ENCODE assay signal across 8 cellular contexts in the genomic region with DNA sequence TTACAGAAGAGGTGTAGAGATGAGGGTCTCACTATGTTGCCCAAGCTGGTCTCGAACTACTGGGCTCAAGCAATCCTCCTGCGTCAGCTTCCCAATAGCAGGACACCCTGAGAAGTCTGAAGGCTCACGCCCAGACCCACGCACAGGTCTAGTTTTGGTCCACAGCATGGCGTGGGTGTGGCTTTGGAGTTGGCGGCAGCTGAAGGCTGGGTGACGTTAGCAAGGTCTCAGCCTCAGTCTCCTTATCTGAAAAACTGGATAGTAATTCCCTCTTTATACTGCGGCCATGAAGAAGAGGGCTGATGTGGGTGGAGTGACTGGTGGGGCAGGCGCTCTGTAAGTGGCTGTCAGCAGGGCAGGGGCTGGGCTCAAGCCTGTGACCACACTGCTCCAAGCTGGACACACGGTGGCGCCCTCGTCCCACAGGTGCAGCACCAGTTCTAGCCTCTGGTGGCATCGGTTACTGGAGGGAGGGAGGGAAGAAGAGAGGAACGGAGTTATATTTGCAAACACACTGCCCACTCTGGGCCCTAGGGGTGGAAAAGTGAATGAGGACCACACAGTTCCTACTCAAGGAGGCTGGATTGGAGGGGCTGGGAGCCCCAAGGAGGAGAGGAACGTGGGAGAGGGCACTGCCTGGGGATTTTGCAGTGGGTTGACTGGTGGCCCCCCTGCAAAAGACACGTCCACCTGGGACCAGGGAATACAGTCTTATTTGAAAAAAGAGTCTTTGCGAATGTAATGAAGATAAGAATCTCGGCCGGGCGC. TPM values are rescaled to one million over a fixed set of nuclear protein-coding genes. Genes with fewer than 3 reads are reported as not detected.
DNase-seq lines count a peak whose midpoint lies in the region; ATAC-seq and TF ChIP-seq lines count a peak whose summit lies in the region.

No MANE protein-coding gene starts in this region.

- no peak overlapping the region for H2BK15ac ChIP-seq in mesendoderm (replicated peaks; ENCODE audit: low read depth)

- H2BK5ac ChIP-seq in mesendoderm (ENCODE audit: low read length), result no peak overlapping the region

- H3K4me2 ChIP-seq in mesendoderm (ENCODE audit: low read length), result no peak overlapping the region

- ATAC-seq in GM19397 (IDR thresholded peaks at IDR 0.05; ENCODE audit: unreplicated experiment), result peak; percentile 82

- no peak overlapping the region for H2AK5ac ChIP-seq in mesendoderm (ENCODE audit: low read length)

- H3K18ac ChIP-seq in mesendoderm (ENCODE audit: low read length), result no peak overlapping the region

- no peaks in the 10 kb centered on the region for H3K79me2 ChIP-seq in mesendoderm (ENCODE audit: control insufficient read depth, insufficient read depth, low read length)

- no peak overlapping the region for H4K8ac ChIP-seq in mesendoderm (ENCODE audit: low read depth, low read length)

- no CpG with 5 or more reads among the region's 20 CpGs for WGBS in mesendoderm (ENCODE audit: extremely low coverage, insufficient coverage, low lambda C conversion rate)

- no peak overlapping the region for H3K4ac ChIP-seq in mesendoderm (ENCODE audit: low read depth, low read length)

- no peaks in the 10 kb centered on the region for H3K36me3 ChIP-seq in mesendoderm (ENCODE audit: control insufficient read depth, insufficient read depth, low read length)

- no peaks in the 10 kb centered on the region for H3K79me1 ChIP-seq in mesendoderm (ENCODE audit: low read length)

- H3K27ac ChIP-seq in HL-60 (replicated peaks) (no peak overlapping the region), mesendoderm (ENCODE audit: low read depth, low read length) (no peak overlapping the region)

- peak; percentile 95 for TF ChIP-seq CTCF in HL-60 (IDR thresholded peaks at IDR 0.05; ENCODE audit: insufficient read depth, low read length)

- peak overlapping the region; percentile 34 for H3K56ac ChIP-seq in mesendoderm (ENCODE audit: low read length)

- H3K4me3 ChIP-seq in HL-60 (replicated peaks; ENCODE audit: insufficient read depth, low read length), result no peak overlapping the region
- no peak overlapping the region for H3K4me3 ChIP-seq in mesendoderm (ENCODE audit: low read length)

- DNase-seq in C1 segment of cervical spinal cord (lab: John Stamatoyannopoulos, UW), result peak in 13 of 14 donors; percentile 29 to 91 (median 79)
- DNase-seq in HL-60 (ENCODE audit: low read depth in 1 of 2, low spot score in 1 of 2), result peak; percentile 87 to 94
- peak; percentile 94 for DNase-seq in NOMO-1 treated with DMSO at 0.1 percent for 48 hours (lab: John Stamatoyannopoulos, UW; ENCODE audit: unreplicated experiment)
- peak; percentile 80 to 81 for DNase-seq in activated CD8-positive, alpha-beta memory T cell treated with anti-CD3 and anti-CD28 coated beads for 1 hour (ENCODE audit: extremely low read depth in 1 of 2, low read depth in 1 of 2)
- DNase-seq in effector CD8-positive, alpha-beta T cell (lab: John Stamatoyannopoulos, UW), result peak; percentile 77
- peak; percentile 96 for DNase-seq in mesendoderm
- peak; percentile 70 for DNase-seq in stimulated activated CD8-positive, alpha-beta memory T cell treated with anti-CD3 and anti-CD28 coated beads, Interleukin-15, amount 100 ng/mL, for 24 hours (ENCODE audit: low read depth)

- H3K4me1 ChIP-seq in mesendoderm (ENCODE audit: control insufficient read depth, low read depth, low read length), result peaks cover 8% of the 10 kb centered on the region

- H4K5ac ChIP-seq in mesendoderm (ENCODE audit: low read length), result no peak overlapping the region

- no peaks in the 10 kb centered on the region for H3K27me3 ChIP-seq in HL-60 (ENCODE audit: insufficient read depth, poor library complexity, severe bottlenecking)
- H3K27me3 ChIP-seq in mesendoderm (ENCODE audit: insufficient read depth, low read length, poor library complexity), result no peaks in the 10 kb centered on the region

- H2BK120ac ChIP-seq in mesendoderm (ENCODE audit: low read depth, low read length), result no peak overlapping the region

- peak overlapping the region; percentile 3 for H3K9ac ChIP-seq in mesendoderm (ENCODE audit: low read length)

- no peak overlapping the region for H3K23ac ChIP-seq in mesendoderm (ENCODE audit: low read length)

RNA-seq across cellular contexts. Expression of a gene that starts 19.6 kb away (rescaled TPM):
- polyA plus RNA-seq in mesendoderm (2013, experiment 1 of 2), result 5.6 TPM
- 5.8 TPM for polyA plus RNA-seq in mesendoderm (2013, experiment 2 of 2)

RNA-seq across cellular contexts. Expression of a gene that starts 21.5 kb away (rescaled TPM):
- 70.7 TPM for polyA plus RNA-seq in mesendoderm (2013, experiment 1 of 2)
- polyA plus RNA-seq in mesendoderm (2013, experiment 2 of 2), result 66.2 TPM

RNA-seq across cellular contexts. Expression of a gene that starts 41.1 kb away (rescaled TPM):
- polyA plus RNA-seq in mesendoderm (2013, experiment 1 of 2), result not detected
- polyA plus RNA-seq in mesendoderm (2013, experiment 2 of 2), result not detected

RNA-seq across cellular contexts. Expression of a gene that starts 52.6 kb away (rescaled TPM):
- polyA plus RNA-seq in mesendoderm (2013, experiment 1 of 2), result 0.48 TPM
- polyA plus RNA-seq in mesendoderm (2013, experiment 2 of 2), result 0.77 TPM
